18 cellular contexts compared by ENCODE assay signal in the genomic region with DNA sequence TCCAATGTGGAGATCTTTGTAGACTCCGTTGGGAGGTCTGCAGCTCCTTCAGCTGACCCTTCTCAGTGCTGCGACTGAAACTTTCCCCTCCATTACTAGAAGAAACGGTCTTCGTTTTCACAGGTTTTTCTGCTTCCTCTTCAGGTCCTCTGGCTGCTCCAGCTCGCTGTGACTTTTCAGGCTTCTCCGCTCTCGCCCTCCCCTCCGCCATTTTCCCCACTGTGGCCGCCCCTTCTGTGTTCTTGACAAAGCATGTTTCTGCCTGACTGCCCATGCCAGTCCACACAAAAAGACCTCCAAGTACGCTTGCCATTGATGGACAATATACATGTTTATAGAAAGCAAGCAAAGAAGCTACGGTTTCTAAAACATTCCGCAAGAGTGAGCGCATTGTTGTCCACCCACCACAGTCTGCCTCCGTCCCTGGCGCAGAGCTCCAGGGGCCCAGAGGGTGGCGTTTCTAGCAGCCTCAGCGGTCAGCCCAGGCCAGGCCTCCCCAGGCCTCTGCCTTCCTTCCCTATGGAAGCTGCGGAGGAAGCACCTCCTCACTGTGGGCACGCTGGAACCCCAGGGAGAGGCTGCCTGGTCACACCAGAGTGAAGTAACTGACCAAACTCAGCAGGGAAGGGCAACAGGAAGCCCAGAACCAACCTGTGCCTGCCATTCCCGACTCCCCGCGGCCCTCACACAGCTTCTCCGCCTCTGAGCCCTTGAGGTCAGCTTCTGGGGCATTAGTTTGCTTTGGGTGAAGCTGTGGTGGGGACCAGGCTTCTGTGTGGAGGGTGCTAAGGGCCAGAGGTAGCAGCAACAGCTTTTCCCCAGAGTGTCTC.
"Had no signal": no experiment of that assay in that cellular context is flagged by ENCODE, and none has a peak within 500 bp of the region (broad histone marks: within the 10 kb centered on the region; RNA-seq: fewer than 3 reads in every experiment).

No MANE protein-coding gene starts in this region.

- DNase-seq: activated effector memory CD4-positive, alpha-beta T cell treated with Interleukin-2 at 50 U/mL for 16 hours; activated naive CD4-positive, alpha-beta T cell treated with anti-CD3 and anti-CD28 coated beads for 36 hours; activated naive CD8-positive, alpha-beta T cell treated with anti-CD3 and anti-CD28 coated beads, Interleukin-2, amount 10 ng/mL, durations not matched to agents 7 days and 5 days; activated T-cell treated with anti-CD3 and anti-CD28 coated beads, Interleukin-2, amount 50 U/mL, for 72 hours; amniotic stem cell; body of pancreas; dermis blood vessel endothelial cell; effector memory CD8-positive, alpha-beta T cell; head of caudate nucleus; hypothalamus; left ventricle myocardium inferior; naive thymus-derived CD4-positive, alpha-beta T cell; sigmoid colon; stimulated activated CD4-positive, alpha-beta T cell treated with anti-CD3 and anti-CD28 coated beads, Interleukin-2, amount 100 ng/mL, for 48 hours; stimulated activated CD8-positive, alpha-beta memory T cell treated with anti-CD3 and anti-CD28 coated beads, Interleukin-4, amount 100 ng/mL, for 48 hours; stimulated activated naive B cell treated with anti-CD40 and anti-IgM and Interleukin-4, amounts not matched to agents 10 μg/mL and 1 μg/mL and 100 μg/mL, for 72 hours; T-helper 1 cell; upper lobe of left lung had no signal

- H3K4me3 Mint-ChIP-seq: activated naive CD4-positive, alpha-beta T cell treated with anti-CD3 and anti-CD28 coated beads for 36 hours; activated naive CD8-positive, alpha-beta T cell treated with anti-CD3 and anti-CD28 coated beads, Interleukin-2, amount 10 ng/mL, durations not matched to agents 7 days and 5 days; activated T-cell treated with anti-CD3 and anti-CD28 coated beads, Interleukin-2, amount 50 U/mL, for 72 hours; effector memory CD8-positive, alpha-beta T cell; naive thymus-derived CD4-positive, alpha-beta T cell; stimulated activated naive B cell treated with anti-CD40 and anti-IgM and Interleukin-4, amounts not matched to agents 10 μg/mL and 1 μg/mL and 100 μg/mL, for 72 hours had no signal

- H3K4me1 Mint-ChIP-seq: activated naive CD8-positive, alpha-beta T cell treated with anti-CD3 and anti-CD28 coated beads, Interleukin-2, amount 10 ng/mL, durations not matched to agents 7 days and 5 days; naive thymus-derived CD4-positive, alpha-beta T cell; stimulated activated naive B cell treated with anti-CD40 and anti-IgM and Interleukin-4, amounts not matched to agents 10 μg/mL and 1 μg/mL and 100 μg/mL, for 72 hours had no signal

- H3K9me3 Mint-ChIP-seq: activated naive CD4-positive, alpha-beta T cell treated with anti-CD3 and anti-CD28 coated beads for 36 hours; activated naive CD8-positive, alpha-beta T cell treated with anti-CD3 and anti-CD28 coated beads, Interleukin-2, amount 10 ng/mL, durations not matched to agents 7 days and 5 days; activated T-cell treated with anti-CD3 and anti-CD28 coated beads, Interleukin-2, amount 50 U/mL, for 72 hours; effector memory CD8-positive, alpha-beta T cell; naive thymus-derived CD4-positive, alpha-beta T cell; stimulated activated naive B cell treated with anti-CD40 and anti-IgM and Interleukin-4, amounts not matched to agents 10 μg/mL and 1 μg/mL and 100 μg/mL, for 72 hours had no signal

- H3K27ac Mint-ChIP-seq: activated naive CD4-positive, alpha-beta T cell treated with anti-CD3 and anti-CD28 coated beads for 36 hours; activated naive CD8-positive, alpha-beta T cell treated with anti-CD3 and anti-CD28 coated beads, Interleukin-2, amount 10 ng/mL, durations not matched to agents 7 days and 5 days; activated T-cell treated with anti-CD3 and anti-CD28 coated beads, Interleukin-2, amount 50 U/mL, for 72 hours; effector memory CD8-positive, alpha-beta T cell; stimulated activated naive B cell treated with anti-CD40 and anti-IgM and Interleukin-4, amounts not matched to agents 10 μg/mL and 1 μg/mL and 100 μg/mL, for 72 hours had no signal

- H3K36me3 Mint-ChIP-seq: activated naive CD8-positive, alpha-beta T cell treated with anti-CD3 and anti-CD28 coated beads, Interleukin-2, amount 10 ng/mL, durations not matched to agents 7 days and 5 days; naive thymus-derived CD4-positive, alpha-beta T cell; stimulated activated naive B cell treated with anti-CD40 and anti-IgM and Interleukin-4, amounts not matched to agents 10 μg/mL and 1 μg/mL and 100 μg/mL, for 72 hours had no signal
